In the genomic region with DNA sequence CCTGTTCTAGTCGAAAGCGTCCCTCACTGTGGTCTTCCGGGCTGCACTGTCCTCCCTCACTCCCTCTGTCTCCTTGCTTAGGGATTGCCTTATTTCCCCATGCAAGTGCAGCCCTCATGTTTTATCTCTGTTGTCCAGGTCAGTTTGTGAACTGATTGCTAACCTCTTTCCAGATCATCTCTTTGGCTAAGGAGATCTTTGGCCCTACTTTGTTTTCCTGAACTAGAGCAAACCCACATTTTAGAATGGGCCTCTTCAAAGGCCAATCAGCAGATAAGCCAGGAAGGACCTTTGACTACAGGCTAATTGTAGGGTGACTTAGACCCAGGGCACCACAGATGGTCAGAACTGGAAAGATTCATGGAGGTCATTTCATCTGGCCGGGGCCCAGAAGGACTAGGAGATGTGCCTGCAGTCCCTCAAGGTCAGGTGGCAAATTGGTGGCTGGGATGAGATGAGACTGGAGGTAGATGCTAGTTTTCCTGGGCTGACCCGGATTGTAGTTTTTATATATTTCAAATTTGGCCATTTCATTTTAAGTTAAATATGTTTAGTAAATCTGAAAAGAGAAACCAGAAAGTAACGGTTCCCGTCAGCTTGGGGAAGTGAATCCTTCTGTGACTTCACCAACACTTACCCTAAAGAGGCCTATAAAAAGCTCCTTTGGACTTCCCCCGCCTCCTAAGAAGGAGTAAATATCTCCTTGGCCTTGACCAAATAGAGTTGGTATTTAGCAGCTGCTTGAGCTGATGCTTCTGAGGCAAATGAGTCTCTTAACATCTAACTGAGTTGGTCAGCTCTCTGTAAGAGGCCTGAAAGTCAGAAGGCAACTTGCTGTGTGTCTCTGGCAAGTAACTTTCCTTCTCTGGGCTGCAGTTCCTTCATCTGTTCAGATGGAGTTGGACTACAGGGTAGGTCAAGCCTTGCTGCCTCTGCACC, we compare ENCODE assay signal across 1 cellular context.
TF ChIP-seq lines count a peak whose summit lies in the region.

No MANE protein-coding gene starts in this region.

TF ChIP-seq in GM12878, 131 proteins besides CTCF, POLR2A, EP300 and RAD21 (continued from another document and continues in another):
- TF ChIP-seq NFIC (IDR thresholded peaks at IDR 0.05; ENCODE audit: low read depth, low read length) = peak; percentile 97
- TF ChIP-seq, protein P1, sequence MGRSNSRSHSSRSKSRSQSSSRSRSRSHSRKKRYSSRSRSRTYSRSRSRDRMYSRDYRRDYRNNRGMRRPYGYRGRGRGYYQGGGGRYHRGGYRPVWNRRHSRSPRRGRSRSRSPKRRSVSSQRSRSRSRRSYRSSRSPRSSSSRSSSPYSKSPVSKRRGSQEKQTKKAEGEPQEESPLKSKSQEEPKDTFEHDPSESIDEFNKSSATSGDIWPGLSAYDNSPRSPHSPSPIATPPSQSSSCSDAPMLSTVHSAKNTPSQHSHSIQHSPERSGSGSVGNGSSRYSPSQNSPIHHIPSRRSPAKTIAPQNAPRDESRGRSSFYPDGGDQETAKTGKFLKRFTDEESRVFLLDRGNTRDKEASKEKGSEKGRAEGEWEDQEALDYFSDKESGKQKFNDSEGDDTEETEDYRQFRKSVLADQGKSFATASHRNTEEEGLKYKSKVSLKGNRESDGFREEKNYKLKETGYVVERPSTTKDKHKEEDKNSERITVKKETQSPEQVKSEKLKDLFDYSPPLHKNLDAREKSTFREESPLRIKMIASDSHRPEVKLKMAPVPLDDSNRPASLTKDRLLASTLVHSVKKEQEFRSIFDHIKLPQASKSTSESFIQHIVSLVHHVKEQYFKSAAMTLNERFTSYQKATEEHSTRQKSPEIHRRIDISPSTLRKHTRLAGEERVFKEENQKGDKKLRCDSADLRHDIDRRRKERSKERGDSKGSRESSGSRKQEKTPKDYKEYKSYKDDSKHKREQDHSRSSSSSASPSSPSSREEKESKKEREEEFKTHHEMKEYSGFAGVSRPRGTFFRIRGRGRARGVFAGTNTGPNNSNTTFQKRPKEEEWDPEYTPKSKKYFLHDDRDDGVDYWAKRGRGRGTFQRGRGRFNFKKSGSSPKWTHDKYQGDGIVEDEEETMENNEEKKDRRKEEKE (IDR thresholded peaks at IDR 0.05) = no peak
- peak; percentile 88; the same call in 1 of the 2 replicates for TF ChIP-seq ASH2L (IDR thresholded peaks at IDR 0.05; ENCODE audit: borderline replicate concordance, low read depth)
- peak; percentile 55; the same call in 1 of the 2 replicates for TF ChIP-seq ZNF217 (IDR thresholded peaks at IDR 0.05)
- peak; percentile 98 for TF ChIP-seq MEF2B (IDR thresholded peaks at IDR 0.05; ENCODE audit: partially characterized antibody, poor library complexity, severe bottlenecking)
- TF ChIP-seq SMC3 (IDR thresholded peaks at IDR 0.05; ENCODE audit: borderline replicate concordance, low read length) = peak; percentile 13; the same call in 1 of the 2 replicates
- no peak for TF ChIP-seq YBX1 (IDR thresholded peaks at IDR 0.05)
- TF ChIP-seq ESRRA (IDR thresholded peaks at IDR 0.05; ENCODE audit: low read length) = no peak
- TF ChIP-seq BRCA1 (IDR thresholded peaks at IDR 0.05; ENCODE audit: low read depth, low read length) = no peak
- TF ChIP-seq, protein P2, sequence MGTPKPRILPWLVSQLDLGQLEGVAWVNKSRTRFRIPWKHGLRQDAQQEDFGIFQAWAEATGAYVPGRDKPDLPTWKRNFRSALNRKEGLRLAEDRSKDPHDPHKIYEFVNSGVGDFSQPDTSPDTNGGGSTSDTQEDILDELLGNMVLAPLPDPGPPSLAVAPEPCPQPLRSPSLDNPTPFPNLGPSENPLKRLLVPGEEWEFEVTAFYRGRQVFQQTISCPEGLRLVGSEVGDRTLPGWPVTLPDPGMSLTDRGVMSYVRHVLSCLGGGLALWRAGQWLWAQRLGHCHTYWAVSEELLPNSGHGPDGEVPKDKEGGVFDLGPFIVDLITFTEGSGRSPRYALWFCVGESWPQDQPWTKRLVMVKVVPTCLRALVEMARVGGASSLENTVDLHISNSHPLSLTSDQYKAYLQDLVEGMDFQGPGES (IDR thresholded peaks at IDR 0.05) = no peak
- TF ChIP-seq NFXL1 (IDR thresholded peaks at IDR 0.05; ENCODE audit: borderline replicate concordance) = peak; percentile 93; the same call in 1 of the 2 replicates
- peak; percentile 85 for TF ChIP-seq SMAD1 (IDR thresholded peaks at IDR 0.05; ENCODE audit: low read depth, partially characterized antibody)
- peak; percentile 90 for TF ChIP-seq MTA2 (IDR thresholded peaks at IDR 0.05; ENCODE audit: low read depth)
- no peak for TF ChIP-seq WRNIP1 (IDR thresholded peaks at IDR 0.05; ENCODE audit: borderline replicate concordance, low read depth, low read length)
- no peak for TF ChIP-seq NFYA (IDR thresholded peaks at IDR 0.05; ENCODE audit: borderline replicate concordance, low read depth, low read length)
- no peak for TF ChIP-seq EZH2 (IDR thresholded peaks at IDR 0.05; ENCODE audit: borderline replicate concordance, control insufficient read depth, low read depth, low read length)
- peak; percentile 44 for TF ChIP-seq KLF5 (IDR thresholded peaks at IDR 0.05; ENCODE audit: partially characterized antibody)
- TF ChIP-seq POU2F2 (IDR thresholded peaks at IDR 0.05; ENCODE audit: borderline replicate concordance, low read depth, low read length) = peak; percentile 93
- TF ChIP-seq, protein P3, sequence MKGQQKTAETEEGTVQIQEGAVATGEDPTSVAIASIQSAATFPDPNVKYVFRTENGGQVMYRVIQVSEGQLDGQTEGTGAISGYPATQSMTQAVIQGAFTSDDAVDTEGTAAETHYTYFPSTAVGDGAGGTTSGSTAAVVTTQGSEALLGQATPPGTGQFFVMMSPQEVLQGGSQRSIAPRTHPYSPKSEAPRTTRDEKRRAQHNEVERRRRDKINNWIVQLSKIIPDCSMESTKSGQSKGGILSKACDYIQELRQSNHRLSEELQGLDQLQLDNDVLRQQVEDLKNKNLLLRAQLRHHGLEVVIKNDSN (IDR thresholded peaks at IDR 0.05; ENCODE audit: borderline replicate concordance, extremely low read length, insufficient read depth, low read depth, low read length) = no peak
- TF ChIP-seq CEBPB (IDR thresholded peaks at IDR 0.05; ENCODE audit: borderline replicate concordance in 1 of 2, low read depth in 2 of 2, low read length in 2 of 2) = 0 out of 4 replicates have a peak, but pooled peaks of 1 of the 2 experiments have one; percentile 84
- peak; percentile 72 for TF ChIP-seq ZNF24 (IDR thresholded peaks at IDR 0.05)
- TF ChIP-seq, protein P4, sequence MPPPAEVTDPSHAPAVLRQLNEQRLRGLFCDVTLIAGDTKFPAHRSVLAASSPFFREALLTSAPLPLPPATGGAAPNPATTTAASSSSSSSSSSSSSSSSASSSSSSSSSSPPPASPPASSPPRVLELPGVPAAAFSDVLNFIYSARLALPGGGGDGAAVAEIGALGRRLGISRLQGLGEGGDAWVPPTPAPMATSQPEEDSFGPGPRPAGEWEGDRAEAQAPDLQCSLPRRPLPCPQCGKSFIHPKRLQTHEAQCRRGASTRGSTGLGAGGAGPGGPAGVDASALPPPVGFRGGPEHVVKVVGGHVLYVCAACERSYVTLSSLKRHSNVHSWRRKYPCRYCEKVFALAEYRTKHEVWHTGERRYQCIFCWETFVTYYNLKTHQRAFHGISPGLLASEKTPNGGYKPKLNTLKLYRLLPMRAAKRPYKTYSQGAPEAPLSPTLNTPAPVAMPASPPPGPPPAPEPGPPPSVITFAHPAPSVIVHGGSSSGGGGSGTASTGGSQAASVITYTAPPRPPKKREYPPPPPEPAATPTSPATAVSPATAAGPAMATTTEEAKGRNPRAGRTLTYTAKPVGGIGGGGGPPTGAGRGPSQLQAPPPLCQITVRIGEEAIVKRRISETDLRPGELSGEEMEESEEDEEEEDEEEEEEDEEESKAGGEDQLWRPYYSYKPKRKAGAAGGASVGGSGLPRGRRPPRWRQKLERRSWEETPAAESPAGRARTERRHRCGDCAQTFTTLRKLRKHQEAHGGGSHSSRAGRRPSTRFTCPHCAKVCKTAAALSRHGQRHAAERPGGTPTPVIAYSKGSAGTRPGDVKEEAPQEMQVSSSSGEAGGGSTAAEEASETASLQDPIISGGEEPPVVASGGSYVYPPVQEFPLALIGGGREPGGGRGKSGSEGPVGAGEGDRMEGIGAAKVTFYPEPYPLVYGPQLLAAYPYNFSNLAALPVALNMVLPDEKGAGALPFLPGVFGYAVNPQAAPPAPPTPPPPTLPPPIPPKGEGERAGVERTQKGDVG (CRISPR knock-in tag; IDR thresholded peaks at IDR 0.05) = no peak
- TF ChIP-seq, protein P5, sequence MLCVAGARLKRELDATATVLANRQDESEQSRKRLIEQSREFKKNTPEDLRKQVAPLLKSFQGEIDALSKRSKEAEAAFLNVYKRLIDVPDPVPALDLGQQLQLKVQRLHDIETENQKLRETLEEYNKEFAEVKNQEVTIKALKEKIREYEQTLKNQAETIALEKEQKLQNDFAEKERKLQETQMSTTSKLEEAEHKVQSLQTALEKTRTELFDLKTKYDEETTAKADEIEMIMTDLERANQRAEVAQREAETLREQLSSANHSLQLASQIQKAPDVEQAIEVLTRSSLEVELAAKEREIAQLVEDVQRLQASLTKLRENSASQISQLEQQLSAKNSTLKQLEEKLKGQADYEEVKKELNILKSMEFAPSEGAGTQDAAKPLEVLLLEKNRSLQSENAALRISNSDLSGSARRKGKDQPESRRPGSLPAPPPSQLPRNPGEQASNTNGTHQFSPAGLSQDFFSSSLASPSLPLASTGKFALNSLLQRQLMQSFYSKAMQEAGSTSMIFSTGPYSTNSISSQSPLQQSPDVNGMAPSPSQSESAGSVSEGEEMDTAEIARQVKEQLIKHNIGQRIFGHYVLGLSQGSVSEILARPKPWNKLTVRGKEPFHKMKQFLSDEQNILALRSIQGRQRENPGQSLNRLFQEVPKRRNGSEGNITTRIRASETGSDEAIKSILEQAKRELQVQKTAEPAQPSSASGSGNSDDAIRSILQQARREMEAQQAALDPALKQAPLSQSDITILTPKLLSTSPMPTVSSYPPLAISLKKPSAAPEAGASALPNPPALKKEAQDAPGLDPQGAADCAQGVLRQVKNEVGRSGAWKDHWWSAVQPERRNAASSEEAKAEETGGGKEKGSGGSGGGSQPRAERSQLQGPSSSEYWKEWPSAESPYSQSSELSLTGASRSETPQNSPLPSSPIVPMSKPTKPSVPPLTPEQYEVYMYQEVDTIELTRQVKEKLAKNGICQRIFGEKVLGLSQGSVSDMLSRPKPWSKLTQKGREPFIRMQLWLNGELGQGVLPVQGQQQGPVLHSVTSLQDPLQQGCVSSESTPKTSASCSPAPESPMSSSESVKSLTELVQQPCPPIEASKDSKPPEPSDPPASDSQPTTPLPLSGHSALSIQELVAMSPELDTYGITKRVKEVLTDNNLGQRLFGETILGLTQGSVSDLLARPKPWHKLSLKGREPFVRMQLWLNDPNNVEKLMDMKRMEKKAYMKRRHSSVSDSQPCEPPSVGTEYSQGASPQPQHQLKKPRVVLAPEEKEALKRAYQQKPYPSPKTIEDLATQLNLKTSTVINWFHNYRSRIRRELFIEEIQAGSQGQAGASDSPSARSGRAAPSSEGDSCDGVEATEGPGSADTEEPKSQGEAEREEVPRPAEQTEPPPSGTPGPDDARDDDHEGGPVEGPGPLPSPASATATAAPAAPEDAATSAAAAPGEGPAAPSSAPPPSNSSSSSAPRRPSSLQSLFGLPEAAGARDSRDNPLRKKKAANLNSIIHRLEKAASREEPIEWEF (IDR thresholded peaks at IDR 0.05; ENCODE audit: insufficient replicate concordance, low read depth, low read length) = no peak
- peak; percentile 93 for TF ChIP-seq TCF12 (IDR thresholded peaks at IDR 0.05; ENCODE audit: low read depth, low read length)
- peak; percentile 89; the same call in 1 of the 2 replicates for TF ChIP-seq PML (IDR thresholded peaks at IDR 0.05; ENCODE audit: low read length)
- TF ChIP-seq RELA (IDR thresholded peaks at IDR 0.05; ENCODE audit: borderline replicate concordance, partially characterized antibody) = peak; percentile 96
- TF ChIP-seq POLR2AphosphoS2 (IDR thresholded peaks at IDR 0.05; ENCODE audit: low read depth, low read length) = peak; percentile 78
- TF ChIP-seq FOXK2 (IDR thresholded peaks at IDR 0.05) = peak; percentile 10; the same call in 1 of the 2 replicates
- TF ChIP-seq RUNX3 (IDR thresholded peaks at IDR 0.05; ENCODE audit: low read length) = peak; percentile 89
- TF ChIP-seq, protein P6, sequence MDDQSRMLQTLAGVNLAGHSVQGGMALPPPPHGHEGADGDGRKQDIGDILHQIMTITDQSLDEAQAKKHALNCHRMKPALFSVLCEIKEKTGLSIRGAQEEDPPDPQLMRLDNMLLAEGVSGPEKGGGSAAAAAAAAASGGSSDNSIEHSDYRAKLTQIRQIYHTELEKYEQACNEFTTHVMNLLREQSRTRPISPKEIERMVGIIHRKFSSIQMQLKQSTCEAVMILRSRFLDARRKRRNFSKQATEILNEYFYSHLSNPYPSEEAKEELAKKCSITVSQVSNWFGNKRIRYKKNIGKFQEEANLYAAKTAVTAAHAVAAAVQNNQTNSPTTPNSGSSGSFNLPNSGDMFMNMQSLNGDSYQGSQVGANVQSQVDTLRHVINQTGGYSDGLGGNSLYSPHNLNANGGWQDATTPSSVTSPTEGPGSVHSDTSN (IDR thresholded peaks at IDR 0.05; ENCODE audit: insufficient replicate concordance, low read depth, low read length) = peak; percentile 16
- TF ChIP-seq YY1 (IDR thresholded peaks at IDR 0.05; ENCODE audit: low read depth, low read length) = no peak; the same call in 1 of the 2 replicates
- TF ChIP-seq, protein P7, sequence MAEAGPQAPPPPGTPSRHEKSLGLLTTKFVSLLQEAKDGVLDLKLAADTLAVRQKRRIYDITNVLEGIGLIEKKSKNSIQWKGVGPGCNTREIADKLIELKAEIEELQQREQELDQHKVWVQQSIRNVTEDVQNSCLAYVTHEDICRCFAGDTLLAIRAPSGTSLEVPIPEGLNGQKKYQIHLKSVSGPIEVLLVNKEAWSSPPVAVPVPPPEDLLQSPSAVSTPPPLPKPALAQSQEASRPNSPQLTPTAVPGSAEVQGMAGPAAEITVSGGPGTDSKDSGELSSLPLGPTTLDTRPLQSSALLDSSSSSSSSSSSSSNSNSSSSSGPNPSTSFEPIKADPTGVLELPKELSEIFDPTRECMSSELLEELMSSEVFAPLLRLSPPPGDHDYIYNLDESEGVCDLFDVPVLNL (IDR thresholded peaks at IDR 0.05; ENCODE audit: low read depth, low read length) = no peak
- peak; percentile 88 to 89 for TF ChIP-seq IKZF2 (IDR thresholded peaks at IDR 0.05)
- TF ChIP-seq, protein P8, sequence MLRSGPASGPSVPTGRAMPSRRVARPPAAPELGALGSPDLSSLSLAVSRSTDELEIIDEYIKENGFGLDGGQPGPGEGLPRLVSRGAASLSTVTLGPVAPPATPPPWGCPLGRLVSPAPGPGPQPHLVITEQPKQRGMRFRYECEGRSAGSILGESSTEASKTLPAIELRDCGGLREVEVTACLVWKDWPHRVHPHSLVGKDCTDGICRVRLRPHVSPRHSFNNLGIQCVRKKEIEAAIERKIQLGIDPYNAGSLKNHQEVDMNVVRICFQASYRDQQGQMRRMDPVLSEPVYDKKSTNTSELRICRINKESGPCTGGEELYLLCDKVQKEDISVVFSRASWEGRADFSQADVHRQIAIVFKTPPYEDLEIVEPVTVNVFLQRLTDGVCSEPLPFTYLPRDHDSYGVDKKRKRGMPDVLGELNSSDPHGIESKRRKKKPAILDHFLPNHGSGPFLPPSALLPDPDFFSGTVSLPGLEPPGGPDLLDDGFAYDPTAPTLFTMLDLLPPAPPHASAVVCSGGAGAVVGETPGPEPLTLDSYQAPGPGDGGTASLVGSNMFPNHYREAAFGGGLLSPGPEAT (IDR thresholded peaks at IDR 0.05; ENCODE audit: low read depth) = peak; percentile 95
- 0 out of 2 replicates have a peak, but pooled peaks have one; percentile 85 for TF ChIP-seq RCOR1 (conservative IDR thresholded peaks at IDR 0.05; ENCODE audit: low read depth, low read length)
- peak; percentile 80; the same call in 1 of the 2 replicates for TF ChIP-seq CREB1 (IDR thresholded peaks at IDR 0.05; ENCODE audit: low read depth)
